In genomic region chr3:128495435-128495970, GRCh38 we compare ENCODE assay signal across 17 cellular contexts. TPM values are rescaled to one million over a fixed set of nuclear protein-coding genes. Genes with fewer than 3 reads are reported as not detected.
DNase-seq lines count a peak whose midpoint lies in the region; ATAC-seq and TF ChIP-seq lines count a peak whose summit lies in the region.
"Had no signal": no experiment of that assay in that cellular context is flagged by ENCODE, and none has a peak within 500 bp of the region (broad histone marks: within the 10 kb centered on the region; RNA-seq: fewer than 3 reads in every experiment).

No MANE protein-coding gene starts in this region.

- H3K4me1 Mint-ChIP-seq in HFFc6 (ENCODE audit: low read depth), result peaks cover 40% of the 10 kb centered on the region
- H3K4me1 Mint-ChIP-seq in activated T-helper 2 cell treated with anti-CD3 and anti-CD28 coated beads, Interferon-gamma antibody, Interleukin-2, Interleukin-4, amounts not matched to agents 10 μg/mL and 5 μg/mL and 100 μg/mL, durations not matched to agents 14 hours and 24 hours and 36 hours (ENCODE audit: low read depth), result peaks cover 8% of the 10 kb centered on the region
- H3K4me1 Mint-ChIP-seq in nephron, result peaks cover 23% of the 10 kb centered on the region
- peaks cover 11% of the 10 kb centered on the region for H3K4me1 Mint-ChIP-seq in activated CD8-positive, alpha-beta T cell treated with anti-CD3 and anti-CD28 coated beads, Interleukin-2, amount 10 ng/mL, durations not matched to agents 7 days and 5 days (ENCODE audit: low read depth)

- CTCF ChIA-PET in activated CD8-positive, alpha-beta T cell treated with anti-CD3 and anti-CD28 coated beads, Interleukin-2, amount 10 ng/mL, durations not matched to agents 7 days and 5 days (lab: Charles Lee), result interaction anchor here (0.8 to 1.4 kb wide), 2 partner anchors 68 to 77 kb away, joined by 3 to 4 read pairs; no protein-coding TSS in a partner anchor

- intact Hi-C loops in activated T-helper 2 cell treated with anti-CD3 and anti-CD28 coated beads, Interferon-gamma antibody, Interleukin-2, Interleukin-4, amounts not matched to agents 10 μg/mL and 5 μg/mL and 100 μg/mL, durations not matched to agents 14 hours and 24 hours and 36 hours (cut with micrococcal nuclease), result loop anchor here (10.0 kb wide), 1 partner anchor 109 kb away; no protein-coding TSS in a partner anchor

- H3K27ac Mint-ChIP-seq in HFFc6 (0 out of 2 replicates have a peak overlapping the region, but pooled peaks have one; percentile 5), nephron (peak overlapping the region in 1 of 3 experiments; percentile 5)
- H3K27ac Mint-ChIP-seq in activated T-helper 2 cell treated with anti-CD3 and anti-CD28 coated beads, Interferon-gamma antibody, Interleukin-2, Interleukin-4, amounts not matched to agents 10 μg/mL and 5 μg/mL and 100 μg/mL, durations not matched to agents 14 hours and 24 hours and 36 hours, result no peak overlapping the region
- H3K27ac Mint-ChIP-seq in activated CD8-positive, alpha-beta T cell treated with anti-CD3 and anti-CD28 coated beads, Interleukin-2, amount 10 ng/mL, durations not matched to agents 7 days and 5 days, result no peak overlapping the region
- H3K27ac Mint-ChIP-seq: activated CD4-positive, alpha-beta T cell treated with anti-CD3 and anti-CD28 coated beads for 36 hours had no signal

- peaks cover 9% of the 10 kb centered on the region for H3K27me3 Mint-ChIP-seq in HFFc6 (ENCODE audit: insufficient read depth)
- H3K27me3 Mint-ChIP-seq in activated T-helper 2 cell treated with anti-CD3 and anti-CD28 coated beads, Interferon-gamma antibody, Interleukin-2, Interleukin-4, amounts not matched to agents 10 μg/mL and 5 μg/mL and 100 μg/mL, durations not matched to agents 14 hours and 24 hours and 36 hours (ENCODE audit: low read depth), result peaks cover 64% of the 10 kb centered on the region
- H3K27me3 Mint-ChIP-seq in nephron (ENCODE audit: low read depth), result peaks cover 100% of the 10 kb centered on the region
- peaks cover 56% of the 10 kb centered on the region for H3K27me3 Mint-ChIP-seq in activated CD8-positive, alpha-beta T cell treated with anti-CD3 and anti-CD28 coated beads, Interleukin-2, amount 10 ng/mL, durations not matched to agents 7 days and 5 days (ENCODE audit: low read depth)

- POLR2A ChIA-PET in activated CD8-positive, alpha-beta T cell treated with anti-CD3 and anti-CD28 coated beads, Interleukin-2, amount 10 ng/mL, durations not matched to agents 7 days and 5 days (lab: Charles Lee), result no interaction called here

- H3K36me3 ChIP-seq in BE2C, result peaks cover 24% of the 10 kb centered on the region
- H3K36me3 ChIP-seq: ascending aorta had no signal

- H3K27me3 ChIP-seq in BE2C, result no peaks in the 10 kb centered on the region
- H3K27me3 ChIP-seq: testis had no signal

- H3K9me3 ChIP-seq in BE2C, result no peaks in the 10 kb centered on the region
- H3K9me3 ChIP-seq: ascending aorta, testis had no signal

- peak; percentile 86 for DNase-seq in BE2C
- no peak for DNase-seq in HFFc6
- DNase-seq in activated T-helper 2 cell treated with anti-CD3 and anti-CD28 coated beads, Interferon-gamma antibody, Interleukin-2, Interleukin-4, amounts not matched to agents 10 μg/mL and 5 μg/mL and 100 μg/mL, durations not matched to agents 14 hours and 24 hours and 36 hours (ENCODE audit: low spot score), result no peak
- no peak for DNase-seq in amniotic stem cell (lab: John Stamatoyannopoulos, UW)
- DNase-seq in NCI-H1417 treated with DMSO at 0.1 percent for 48 hours (lab: John Stamatoyannopoulos, UW), result no peak
- no peak for DNase-seq in activated CD8-positive, alpha-beta T cell treated with anti-CD3 and anti-CD28 coated beads, Interleukin-2, amount 10 ng/mL, durations not matched to agents 7 days and 5 days
- DNase-seq: activated CD4-positive, alpha-beta T cell treated with anti-CD3 and anti-CD28 coated beads for 36 hours; DMS79 treated with DMSO at 0.1 percent for 48 hours; midbrain; NCI-H1092 had no signal

- peak overlapping the region; percentile 41 for H3K4me3 ChIP-seq in BE2C (ENCODE audit: low read depth, low read length)
- H3K4me3 ChIP-seq: ascending aorta, testis had no signal

- H3K4me1 ChIP-seq in BE2C, result peaks cover 36% of the 10 kb centered on the region

- H3K36me3 Mint-ChIP-seq in HFFc6 (ENCODE audit: low read depth) (peaks cover 35% of the 10 kb centered on the region), nephron (ENCODE audit: low read depth) (no peaks in the 10 kb centered on the region)
- H3K36me3 Mint-ChIP-seq in activated T-helper 2 cell treated with anti-CD3 and anti-CD28 coated beads, Interferon-gamma antibody, Interleukin-2, Interleukin-4, amounts not matched to agents 10 μg/mL and 5 μg/mL and 100 μg/mL, durations not matched to agents 14 hours and 24 hours and 36 hours (ENCODE audit: low read depth), result no peaks in the 10 kb centered on the region
- H3K36me3 Mint-ChIP-seq in activated CD8-positive, alpha-beta T cell treated with anti-CD3 and anti-CD28 coated beads, Interleukin-2, amount 10 ng/mL, durations not matched to agents 7 days and 5 days (ENCODE audit: low read depth), result no peaks in the 10 kb centered on the region

- H3K9me3 Mint-ChIP-seq in HFFc6 (no peaks in the 10 kb centered on the region; the same call in 1 of the 2 replicates), nephron (no peaks in the 10 kb centered on the region)
- no peaks in the 10 kb centered on the region for H3K9me3 Mint-ChIP-seq in activated T-helper 2 cell treated with anti-CD3 and anti-CD28 coated beads, Interferon-gamma antibody, Interleukin-2, Interleukin-4, amounts not matched to agents 10 μg/mL and 5 μg/mL and 100 μg/mL, durations not matched to agents 14 hours and 24 hours and 36 hours
- no peaks in the 10 kb centered on the region for H3K9me3 Mint-ChIP-seq in activated CD8-positive, alpha-beta T cell treated with anti-CD3 and anti-CD28 coated beads, Interleukin-2, amount 10 ng/mL, durations not matched to agents 7 days and 5 days (ENCODE audit: insufficient read depth)

- no peak for TF ChIP-seq CTCF in BE2C (IDR thresholded peaks at IDR 0.05; ENCODE audit: low read depth, low read length)
- TF ChIP-seq CTCF in HFFc6 (IDR thresholded peaks at IDR 0.05), result no peak
- no peak for TF ChIP-seq CTCF in nephron (IDR thresholded peaks at IDR 0.05; ENCODE audit: unreplicated experiment in 3 of 3)

- no peak for ATAC-seq in GM18907 (IDR thresholded peaks at IDR 0.05; ENCODE audit: unreplicated experiment)
- ATAC-seq in activated CD8-positive, alpha-beta T cell treated with anti-CD3 and anti-CD28 coated beads, Interleukin-2, amount 10 ng/mL, durations not matched to agents 7 days and 5 days, result no peak
- ATAC-seq: activated CD4-positive, alpha-beta T cell treated with anti-CD3 and anti-CD28 coated beads for 36 hours had no signal

- H3K4me3 Mint-ChIP-seq in HFFc6, result no peak overlapping the region
- peak overlapping the region; percentile 28 for H3K4me3 Mint-ChIP-seq in activated T-helper 2 cell treated with anti-CD3 and anti-CD28 coated beads, Interferon-gamma antibody, Interleukin-2, Interleukin-4, amounts not matched to agents 10 μg/mL and 5 μg/mL and 100 μg/mL, durations not matched to agents 14 hours and 24 hours and 36 hours (ENCODE audit: low read depth)
- H3K4me3 Mint-ChIP-seq in nephron, result peak overlapping the region; percentile 63 to 78 (median 74)
- no peak overlapping the region for H3K4me3 Mint-ChIP-seq in activated CD8-positive, alpha-beta T cell treated with anti-CD3 and anti-CD28 coated beads, Interleukin-2, amount 10 ng/mL, durations not matched to agents 7 days and 5 days
- H3K4me3 Mint-ChIP-seq: activated CD4-positive, alpha-beta T cell treated with anti-CD3 and anti-CD28 coated beads for 36 hours had no signal

RNA-seq across cellular contexts. Expression of gene GATA2, which starts 2.5 kb away (rescaled TPM):
- 791 TPM for polyA plus RNA-seq in BE2C (2012; ENCODE audit: insufficient read depth, insufficient read length, low read depth)
- 10 to 100 TPM; 71.0 to 97.5 (median 79.6) TPM for total RNA-seq in HFFc6 (2021; fragmentation: NEBNext Ultra II Directional; extraction: Animal tissue kit (Norgen Biotek cat#: 25700))
- 0.09 and 0.28 TPM in 2 replicates for total RNA-seq in activated T-helper 2 cell treated with anti-CD3 and anti-CD28 coated beads, Interferon-gamma antibody, Interleukin-2, Interleukin-4, amounts not matched to agents 10 μg/mL and 5 μg/mL and 100 μg/mL, durations not matched to agents 14 hours and 24 hours and 36 hours
- not detected for total RNA-seq in activated CD8-positive, alpha-beta T cell treated with anti-CD3 and anti-CD28 coated beads, Interleukin-2, amount 10 ng/mL, durations not matched to agents 7 days and 5 days

RNA-seq across cellular contexts. Expression of gene DNAJB8, which starts 28.8 kb away (rescaled TPM):
- polyA plus RNA-seq in BE2C (2012; ENCODE audit: insufficient read depth, insufficient read length, low read depth), result 0.12 TPM
- not detected for total RNA-seq in HFFc6 (2021; fragmentation: NEBNext Ultra II Directional; extraction: Animal tissue kit (Norgen Biotek cat#: 25700))
- total RNA-seq in activated T-helper 2 cell treated with anti-CD3 and anti-CD28 coated beads, Interferon-gamma antibody, Interleukin-2, Interleukin-4, amounts not matched to agents 10 μg/mL and 5 μg/mL and 100 μg/mL, durations not matched to agents 14 hours and 24 hours and 36 hours, result not detected in 2 replicates
- total RNA-seq in activated CD8-positive, alpha-beta T cell treated with anti-CD3 and anti-CD28 coated beads, Interleukin-2, amount 10 ng/mL, durations not matched to agents 7 days and 5 days, result not detected
- total RNA-seq: activated CD4-positive, alpha-beta T cell treated with anti-CD3 and anti-CD28 coated beads for 36 hours; ascending aorta; dermis microvascular lymphatic vessel endothelial cell; posterior vena cava; SK-MEL-5 had no signal

Comparison
In these comparisons a context has a peak if more than half of its experiments do, and no peak if none do; other contexts are left out.
1. H3K4me3 Mint-ChIP-seq: peak in activated T-helper 2 cell treated with anti-CD3 and anti-CD28 coated beads, Interferon-gamma antibody, Interleukin-2, Interleukin-4, amounts not matched to agents 10 μg/mL and 5 μg/mL and 100 μg/mL, durations not matched to agents 14 hours and 24 hours and 36 hours (single experiment) and nephron (3 of 3); none in HFFc6 (single experiment) and activated CD8-positive, alpha-beta T cell treated with anti-CD3 and anti-CD28 coated beads, Interleukin-2, amount 10 ng/mL, durations not matched to agents 7 days and 5 days (single experiment).
2. RNA of gene GATA2, which starts 2.5 kb away (total RNA-seq): 71.0 to 97.5 TPM in HFFc6; 0.09 to 0.28 TPM in activated T-helper 2 cell treated with anti-CD3 and anti-CD28 coated beads, Interferon-gamma antibody, Interleukin-2, Interleukin-4, amounts not matched to agents 10 μg/mL and 5 μg/mL and 100 μg/mL, durations not matched to agents 14 hours and 24 hours and 36 hours and not detected in activated CD8-positive, alpha-beta T cell treated with anti-CD3 and anti-CD28 coated beads, Interleukin-2, amount 10 ng/mL, durations not matched to agents 7 days and 5 days; every median in the first group is over 10 times any median in the second.